Comparison of ENCODE assay signal across 27 cellular contexts in genomic region chr7:52764502-52765169, GRCh38.
DNase-seq lines count a peak whose midpoint lies in the region; ATAC-seq, FAIRE-seq and TF ChIP-seq lines count a peak whose summit lies in the region.
"Had no signal": no experiment of that assay in that cellular context is flagged by ENCODE, and none has a peak within 500 bp of the region (broad histone marks: within the 10 kb centered on the region; RNA-seq: fewer than 3 reads in every experiment).

No MANE protein-coding gene starts in this region.

- H3K4me1 ChIP-seq in OCI-LY1 (ENCODE audit: insufficient read depth, low read length, severe bottlenecking) (peaks cover 42% of the 10 kb centered on the region), endothelial cell of umbilical vein (ENCODE audit: control insufficient read depth, extremely low read depth, insufficient read depth, low read length) (peaks cover 3% of the 10 kb centered on the region), thyroid gland (no peaks in the 10 kb centered on the region)

- no peaks in the 10 kb centered on the region for H3K9me3 Mint-ChIP-seq in nephron progenitor cell

- peak overlapping the region; percentile 9 for H3K27ac Mint-ChIP-seq in nephron progenitor cell
- H3K27ac Mint-ChIP-seq: activated T-cell treated with anti-CD3 and anti-CD28 coated beads, Interleukin-2, amount 50 U/mL, for 24 hours had no signal

- H3K79me2 ChIP-seq in OCI-LY1 (ENCODE audit: insufficient read depth, low read length) (no peaks in the 10 kb centered on the region), endothelial cell of umbilical vein (ENCODE audit: control insufficient read depth, insufficient read depth, low read length) (no peaks in the 10 kb centered on the region)

- H3K27me3 ChIP-seq in OCI-LY1 (ENCODE audit: insufficient read depth, low read length), result no peaks in the 10 kb centered on the region
- no peaks in the 10 kb centered on the region for H3K27me3 ChIP-seq in endothelial cell of umbilical vein (ENCODE audit: control insufficient read depth in 2 of 2, insufficient read depth in 2 of 2, low read length in 2 of 2)
- H3K27me3 ChIP-seq in thyroid gland, result no peaks in the 10 kb centered on the region

- TF ChIP-seq CTCF in OCI-LY1 (IDR thresholded peaks at IDR 0.05; ENCODE audit: low read length), result no peak; the same call in 1 of the 2 replicates
- TF ChIP-seq CTCF in endothelial cell of umbilical vein (IDR thresholded peaks at IDR 0.05; ENCODE audit: extremely low read depth in 1 of 2, insufficient read depth in 1 of 2, low read depth in 1 of 2, low read length in 2 of 2), result no peak
- no peak for TF ChIP-seq CTCF in nephron progenitor cell (IDR thresholded peaks at IDR 0.05)
- no peak for TF ChIP-seq CTCF in thyroid gland (IDR thresholded peaks at IDR 0.05)

- H3K4me3 ChIP-seq in OCI-LY1 (ENCODE audit: low read depth, low read length, poor library complexity, severe bottlenecking) (no peak overlapping the region), endothelial cell of umbilical vein (replicated peaks in 1 of 3; ENCODE audit: insufficient read depth in 1 of 3, low read depth in 1 of 3, low read length in 3 of 3) (no peak overlapping the region), thyroid gland (replicated peaks in 1 of 3) (no peak overlapping the region)
- H3K4me3 ChIP-seq: GM12878, lung had no signal

- no peaks in the 10 kb centered on the region for H3K36me3 Mint-ChIP-seq in nephron progenitor cell (ENCODE audit: low read depth)

- peaks cover 4% of the 10 kb centered on the region for H3K27me3 Mint-ChIP-seq in nephron progenitor cell (ENCODE audit: low read depth, poor library complexity)
- H3K27me3 Mint-ChIP-seq: activated T-cell treated with anti-CD3 and anti-CD28 coated beads, Interleukin-2, amount 50 U/mL, for 24 hours had no signal

- H3K9me3 ChIP-seq in OCI-LY1 (ENCODE audit: low read length), result no peaks in the 10 kb centered on the region
- H3K9me3 ChIP-seq in endothelial cell of umbilical vein (replicated peaks; ENCODE audit: control insufficient read depth, insufficient read depth, low read length), result no peaks in the 10 kb centered on the region
- no peaks in the 10 kb centered on the region for H3K9me3 ChIP-seq in thyroid gland

- H3K9me1 ChIP-seq in endothelial cell of umbilical vein (replicated peaks; ENCODE audit: control insufficient read depth, extremely low read depth, insufficient read depth, low read length), result no peaks in the 10 kb centered on the region

- no peak overlapping the region for H3K4me2 ChIP-seq in OCI-LY1 (ENCODE audit: low read length)
- peak overlapping the region; percentile 4 for H3K4me2 ChIP-seq in endothelial cell of umbilical vein (ENCODE audit: insufficient read depth, low read length)

- no peaks in the 10 kb centered on the region for H3K36me3 ChIP-seq in OCI-LY1 (ENCODE audit: insufficient read depth, low read length)
- H3K36me3 ChIP-seq in endothelial cell of umbilical vein (ENCODE audit: control insufficient read depth in 2 of 2, extremely low read depth in 1 of 2, insufficient read depth in 2 of 2, low read length in 2 of 2), result no peaks in the 10 kb centered on the region
- no peaks in the 10 kb centered on the region for H3K36me3 ChIP-seq in thyroid gland

- H2AFZ ChIP-seq in OCI-LY1 (ENCODE audit: low read length), result no peak overlapping the region
- H2AFZ ChIP-seq in endothelial cell of umbilical vein (ENCODE audit: low read depth, low read length), result peak overlapping the region; percentile 34

- DNase-seq in NCI-H748 (lab: John Stamatoyannopoulos, UW; ENCODE audit: unreplicated experiment) (peak; percentile 12), NCI-H748 treated with DMSO at 0.1 percent for 48 hours (lab: John Stamatoyannopoulos, UW) (no peak), endothelial cell of umbilical vein (ENCODE audit: low read depth, low spot score) (peak; percentile 44), nephron progenitor cell (no peak), thyroid gland (no peak), RCC 7860 (ENCODE audit: low spot score) (no peak)
- DNase-seq: activated CD4-positive, alpha-beta T cell treated with anti-CD3 and anti-CD28 coated beads for 48 hours; activated gamma-delta T cell; activated T-cell treated with anti-CD3 and anti-CD28 coated beads, Interleukin-2, amount 50 U/mL, for 24 hours; cerebellar nuclear complex; EL; head of caudate nucleus; kidney; NCI-H1048; NCI-H1694; NCI-H2171; NCI-H510A; posterior cingulate gyrus; stimulated activated naive CD4-positive, alpha-beta T cell treated with Interleukin-2 at 50 U/mL for 16 hours had no signal

- no peak overlapping the region for H3K4me3 Mint-ChIP-seq in nephron progenitor cell
- H3K4me3 Mint-ChIP-seq: activated T-cell treated with anti-CD3 and anti-CD28 coated beads, Interleukin-2, amount 50 U/mL, for 24 hours had no signal

- BruUV-seq in endothelial cell of umbilical vein (replicated peaks; lab: Mats Ljungman, UMichigan), result TSS peak; percentile 54

- intact Hi-C loops in endothelial cell of umbilical vein (cut with micrococcal nuclease), result no loop called here
- intact Hi-C loops in thyroid gland (cut with DNase I), result no loop called here

- H3K9ac ChIP-seq in OCI-LY1 (ENCODE audit: low read length), result no peak overlapping the region
- no peak overlapping the region for H3K9ac ChIP-seq in endothelial cell of umbilical vein (replicated peaks; ENCODE audit: extremely low read depth, insufficient read depth, low read length)

- H3K4me1 Mint-ChIP-seq in nephron progenitor cell, result no peaks in the 10 kb centered on the region

- ATAC-seq in GM18517 (IDR thresholded peaks at IDR 0.05; ENCODE audit: unreplicated experiment), result no peak
- ATAC-seq: GM12878 had no signal

- TF ChIP-seq POLR2A in endothelial cell of umbilical vein (IDR thresholded peaks at IDR 0.05; ENCODE audit: low read depth, low read length) (no peak), thyroid gland (IDR thresholded peaks at IDR 0.05) (no peak)

- H3F3A ChIP-seq in OCI-LY1 (ENCODE audit: insufficient read depth, low read length), result no peaks in the 10 kb centered on the region

- POLR2A ChIA-PET in endothelial cell of umbilical vein (lab: Charles Lee), result no interaction called here

- no peaks in the 10 kb centered on the region for H3K9me2 ChIP-seq in OCI-LY1 (ENCODE audit: low read depth, low read length)

- H3K27ac ChIP-seq in OCI-LY1 (ENCODE audit: low read depth, low read length, poor library complexity, severe bottlenecking) (peak overlapping the region; percentile 18), endothelial cell of umbilical vein (ENCODE audit: insufficient read depth, low read depth, low read length) (peak overlapping the region; percentile 38), thyroid gland (no peak overlapping the region)
- H3K27ac ChIP-seq: 22Rv1, HL-60, RWPE1 had no signal

- no peaks in the 10 kb centered on the region for H4K20me1 ChIP-seq in OCI-LY1 (ENCODE audit: insufficient read depth, low read length)
- no peaks in the 10 kb centered on the region for H4K20me1 ChIP-seq in endothelial cell of umbilical vein (replicated peaks; ENCODE audit: control insufficient read depth, extremely low read depth, insufficient read depth, low read length)

- dilution Hi-C loops in endothelial cell of umbilical vein (cut with MboI; ENCODE audit: extremely low pct_ligation_motif_present, low sequenced_read_pairs), result no loop called here

- FAIRE-seq in endothelial cell of umbilical vein (lab: Jason Lieb, UNC), result no peak
- FAIRE-seq in RCC 7860 (lab: Jason Lieb, UNC), result no peak
- FAIRE-seq: GM12878, urothelium cell line had no signal

- CTCF ChIA-PET in endothelial cell of umbilical vein (lab: Charles Lee), result interaction anchor here (1.1 kb wide), 2 partner anchors 12 to 14 kb away, joined by 3 to 4 read pairs; no protein-coding TSS in a partner anchor

TF ChIP-seq in endothelial cell of umbilical vein, 7 proteins besides CTCF, POLR2A, EP300 and RAD21:
- TF ChIP-seq MYC (IDR thresholded peaks at IDR 0.05; ENCODE audit: low read depth, low read length), result no peak
- peak; percentile 53 for TF ChIP-seq FOS (IDR thresholded peaks at IDR 0.05; ENCODE audit: borderline replicate concordance, insufficient read depth, low read length)
- no peak for TF ChIP-seq MAX (IDR thresholded peaks at IDR 0.05; ENCODE audit: insufficient read depth, insufficient read length)

Comparison
In these comparisons a context has a peak if more than half of its experiments do, and no peak if none do; other contexts are left out.
1. DNase-seq: peak in NCI-H748 (single experiment) and endothelial cell of umbilical vein (single experiment); none in NCI-H748 treated with DMSO at 0.1 percent for 48 hours (single experiment), nephron progenitor cell (single experiment), thyroid gland (0 of 2) and RCC 7860 (single experiment).
2. H3K27ac ChIP-seq: peak in OCI-LY1 (single experiment) and endothelial cell of umbilical vein (single experiment); none in thyroid gland (0 of 3).